Comparison of ENCODE assay signal across 1 cellular context in the genomic region with DNA sequence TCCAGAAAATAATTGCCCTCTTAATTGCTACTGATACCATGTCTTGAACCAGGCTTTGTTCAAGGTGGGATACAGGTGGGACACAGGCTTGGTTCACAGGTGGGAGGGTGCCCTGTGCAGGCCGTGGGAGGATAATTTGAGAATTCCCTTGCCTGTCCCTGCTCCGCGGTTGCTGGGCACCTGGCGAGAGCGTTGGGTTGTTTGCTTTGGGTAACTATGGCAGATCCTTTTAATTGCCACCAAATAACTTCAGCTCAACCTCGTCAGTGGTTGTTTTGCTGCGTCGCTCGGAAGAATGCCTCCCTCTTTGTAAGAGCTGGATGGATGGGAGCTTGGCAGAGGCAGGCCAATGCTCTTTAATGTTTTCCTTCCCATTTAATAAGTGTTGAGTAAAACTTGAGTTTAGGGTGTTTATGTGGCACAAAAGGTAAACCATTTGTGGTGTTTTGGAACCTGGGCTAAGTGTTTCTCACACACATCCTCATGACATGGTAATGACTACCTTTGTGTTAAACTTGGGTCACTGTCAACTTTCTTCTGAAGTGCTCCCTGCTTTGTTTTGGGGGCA.
TF ChIP-seq lines count a peak whose summit lies in the region.

No MANE protein-coding gene starts in this region.

TF ChIP-seq in K562, 482 proteins besides CTCF, POLR2A, EP300 and RAD21 (continued from another document):
- peak; percentile 17; the same call in 1 of the 2 replicates for TF ChIP-seq DDX20 (tag; IDR thresholded peaks at IDR 0.05; ENCODE audit: low read depth)
- no peak for TF ChIP-seq DIDO1 (tag; IDR thresholded peaks at IDR 0.05; ENCODE audit: low read depth)
- TF ChIP-seq HCFC1 (IDR thresholded peaks at IDR 0.05; ENCODE audit: low read depth, low read length), result no peak
- TF ChIP-seq NR2F6 (CRISPR knock-in tag; IDR thresholded peaks at IDR 0.05), result 0 out of 2 replicates have a peak, but pooled peaks have one; percentile 2
- TF ChIP-seq MXI1 (IDR thresholded peaks at IDR 0.05; ENCODE audit: low read depth, low read length), result no peak
- no peak for TF ChIP-seq ZNF3 (CRISPR knock-in tag; IDR thresholded peaks at IDR 0.05)
- TF ChIP-seq CLOCK (CRISPR knock-in tag; IDR thresholded peaks at IDR 0.05; ENCODE audit: borderline replicate concordance), result no peak
- no peak for TF ChIP-seq PCBP1 (IDR thresholded peaks at IDR 0.05; ENCODE audit: low read depth, low read length, poor library complexity, severe bottlenecking)
- TF ChIP-seq TARDBP (IDR thresholded peaks at IDR 0.05), result peak; percentile 42; the same call in 1 of the 2 replicates
- TF ChIP-seq NONO (IDR thresholded peaks at IDR 0.05; ENCODE audit: low read depth in 2 of 2, low read length in 1 of 2), result no peak
- no peak for TF ChIP-seq SAFB2 (IDR thresholded peaks at IDR 0.05; ENCODE audit: borderline replicate concordance, low read depth, low read length, severe bottlenecking)
- TF ChIP-seq ZNF551 (CRISPR knock-in tag; IDR thresholded peaks at IDR 0.05), result no peak
- TF ChIP-seq PYGO2 (tag; IDR thresholded peaks at IDR 0.05), result no peak
- no peak for TF ChIP-seq EZH2 (IDR thresholded peaks at IDR 0.05; ENCODE audit: borderline replicate concordance, low read depth, low read length)
- TF ChIP-seq XRCC3 (IDR thresholded peaks at IDR 0.05), result no peak
- TF ChIP-seq CHD1 (IDR thresholded peaks at IDR 0.05; ENCODE audit: low read length), result no peak
- no peak for TF ChIP-seq PRMT5 (CRISPR knock-in tag; IDR thresholded peaks at IDR 0.05)
- TF ChIP-seq ZNF766 (CRISPR knock-in tag; conservative IDR thresholded peaks at IDR 0.05), result peak; percentile 20; the same call in 1 of the 2 replicates
- TF ChIP-seq SRSF9 (IDR thresholded peaks at IDR 0.05; ENCODE audit: borderline replicate concordance, low read depth, low read length), result no peak
- no peak for TF ChIP-seq TOE1 (IDR thresholded peaks at IDR 0.05; ENCODE audit: borderline replicate concordance)
- no peak for TF ChIP-seq TOE1 (CRISPR knock-in tag; IDR thresholded peaks at IDR 0.05; ENCODE audit: borderline replicate concordance, low read depth)
- no peak for TF ChIP-seq PHB (CRISPR knock-in tag; IDR thresholded peaks at IDR 0.05)
- no peak for TF ChIP-seq SPI1 (IDR thresholded peaks at IDR 0.05; ENCODE audit: borderline replicate concordance, low read depth, low read length)
- TF ChIP-seq ZNF253 (CRISPR knock-in tag; conservative IDR thresholded peaks at IDR 0.05), result no peak
- no peak for TF ChIP-seq TCF7 (IDR thresholded peaks at IDR 0.05; ENCODE audit: borderline replicate concordance)
- TF ChIP-seq PRDM10 (IDR thresholded peaks at IDR 0.05; ENCODE audit: partially characterized antibody), result no peak
- TF ChIP-seq FOSL1 (tag; conservative IDR thresholded peaks at IDR 0.05), result no peak
- no peak for TF ChIP-seq CBX2 (IDR thresholded peaks at IDR 0.05; ENCODE audit: insufficient read depth, low read length, poor library complexity, severe bottlenecking)
- TF ChIP-seq ZNF79 (CRISPR knock-in tag; IDR thresholded peaks at IDR 0.05; ENCODE audit: low read depth), result 0 out of 2 replicates have a peak, but pooled peaks have one; percentile 6
- no peak for TF ChIP-seq HNRNPLL (IDR thresholded peaks at IDR 0.05; ENCODE audit: low read depth, low read length, poor library complexity, severe bottlenecking)
- TF ChIP-seq RFX1 (IDR thresholded peaks at IDR 0.05), result no peak
- 0 out of 2 replicates have a peak, but pooled peaks have one; percentile 36 for TF ChIP-seq ZNF134 (CRISPR knock-in tag; conservative IDR thresholded peaks at IDR 0.05)
- TF ChIP-seq ZNF584 (CRISPR knock-in tag; IDR thresholded peaks at IDR 0.05; ENCODE audit: low read depth), result peak; percentile 66; the same call in 1 of the 2 replicates
- TF ChIP-seq, protein P1, sequence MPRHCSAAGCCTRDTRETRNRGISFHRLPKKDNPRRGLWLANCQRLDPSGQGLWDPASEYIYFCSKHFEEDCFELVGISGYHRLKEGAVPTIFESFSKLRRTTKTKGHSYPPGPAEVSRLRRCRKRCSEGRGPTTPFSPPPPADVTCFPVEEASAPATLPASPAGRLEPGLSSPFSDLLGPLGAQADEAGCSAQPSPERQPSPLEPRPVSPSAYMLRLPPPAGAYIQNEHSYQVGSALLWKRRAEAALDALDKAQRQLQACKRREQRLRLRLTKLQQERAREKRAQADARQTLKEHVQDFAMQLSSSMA (CRISPR knock-in tag; IDR thresholded peaks at IDR 0.05), result no peak
